Comparison of ENCODE assay signal across 3 cellular contexts in genomic region chr10:133518517-133518916, GRCh38. TPM values are rescaled to one million over a fixed set of nuclear protein-coding genes. Genes with fewer than 3 reads are reported as not detected.
"Had no signal": no experiment of that assay in that cellular context is flagged by ENCODE, and none has a peak within 500 bp of the region (broad histone marks: within the 10 kb centered on the region; RNA-seq: fewer than 3 reads in every experiment).

No MANE protein-coding gene starts in this region.

RNA-seq across cellular contexts. Expression of gene CYP2E1, which starts 8.6 kb away (rescaled TPM):
- total RNA-seq: activated naive CD8-positive, alpha-beta T cell treated with anti-CD3 and anti-CD28 coated beads for 36 hours had no signal

RNA-seq across cellular contexts. Expression of gene SYCE1, which starts 46.9 kb away (rescaled TPM):
- total RNA-seq: dermis blood vessel endothelial cell had no signal
- polyA plus RNA-seq: foreskin keratinocyte had no signal
